9 cellular contexts compared by ENCODE assay signal in the genomic region with DNA sequence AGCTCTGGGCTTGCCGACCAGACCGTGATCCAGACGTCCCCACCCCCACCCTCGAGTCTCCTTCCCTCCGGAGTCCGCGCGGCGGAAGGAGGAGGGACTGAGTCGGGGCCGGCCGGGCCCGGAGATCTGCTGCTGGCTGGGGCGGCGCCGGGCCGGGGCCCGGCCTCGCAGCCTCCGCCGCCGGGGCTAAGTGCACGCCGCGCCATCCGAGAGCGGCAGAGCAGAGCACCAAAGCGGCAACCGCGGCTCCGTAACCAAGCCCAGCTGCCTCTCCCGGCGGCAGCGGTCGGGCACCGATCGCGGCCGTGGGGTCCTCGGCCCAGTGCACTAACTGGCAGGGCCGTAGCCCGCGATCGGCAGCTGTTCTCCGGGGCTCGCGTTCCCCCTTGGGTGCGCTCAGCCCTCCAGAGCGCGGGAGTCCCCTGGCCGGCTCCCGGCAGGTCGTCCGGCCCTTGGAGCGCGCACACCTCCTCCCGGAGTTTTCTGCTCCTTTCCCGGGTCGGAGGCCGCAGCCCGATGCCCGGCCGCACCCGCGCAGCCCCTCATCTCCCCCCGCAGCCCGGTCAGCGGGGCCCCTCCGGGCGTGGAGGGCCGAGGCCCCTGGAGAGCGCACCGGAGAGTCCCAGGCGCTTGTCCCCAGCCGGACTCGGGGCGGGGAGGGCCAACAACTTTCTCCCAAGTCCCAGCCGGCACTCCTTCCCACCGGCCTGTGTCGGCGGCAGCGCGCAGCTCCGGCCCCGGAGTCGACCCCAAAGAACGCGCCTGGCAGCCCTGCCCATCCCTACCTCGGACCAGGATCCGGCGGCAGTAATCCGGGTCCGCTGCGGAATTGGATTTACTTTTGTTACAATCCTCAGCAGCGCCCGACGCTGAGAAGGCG. TPM values are rescaled to one million over a fixed set of nuclear protein-coding genes. Genes with fewer than 3 reads are reported as not detected.
A peak's percentile ranks its signal among the peaks of the same experiment; 100 is the strongest.
DNase-seq lines count a peak whose midpoint lies in the region; ATAC-seq and TF ChIP-seq lines count a peak whose summit lies in the region.
"Had no signal": no experiment of that assay in that cellular context is flagged by ENCODE, and none has a peak within 500 bp of the region (broad histone marks: within the 10 kb centered on the region; RNA-seq: fewer than 3 reads in every experiment).

No MANE protein-coding gene starts in this region.

- peaks cover 72% of the 10 kb centered on the region for H3K27me3 Mint-ChIP-seq in activated CD8-positive, alpha-beta T cell treated with anti-CD3 and anti-CD28 coated beads, Interleukin-2, amount 10 ng/mL, durations not matched to agents 7 days and 5 days (ENCODE audit: low read depth)

- POLR2A ChIA-PET in activated CD8-positive, alpha-beta T cell treated with anti-CD3 and anti-CD28 coated beads, Interleukin-2, amount 10 ng/mL, durations not matched to agents 7 days and 5 days (lab: Charles Lee): no interaction called here

- H3K9me3 Mint-ChIP-seq in activated CD8-positive, alpha-beta T cell treated with anti-CD3 and anti-CD28 coated beads, Interleukin-2, amount 10 ng/mL, durations not matched to agents 7 days and 5 days (ENCODE audit: insufficient read depth): peaks cover 8% of the 10 kb centered on the region
- H3K9me3 Mint-ChIP-seq: activated naive CD4-positive, alpha-beta T cell treated with anti-CD3 and anti-CD28 coated beads, Interleukin-2, amount 50 U/mL, for 72 hours had no signal

- TF ChIP-seq POLR2A in spleen (IDR thresholded peaks at IDR 0.05): no peak

- intact Hi-C loops in spleen (cut with DNase I; ENCODE audit: low total_unique reads): no loop called here

- H3K27me3 ChIP-seq in spleen (replicated peaks in 1 of 7): peaks cover 8 to 100% (median 98%) of the 10 kb centered on the region in 7 donors

- peak overlapping the region; percentile 44 for H3K4me3 ChIP-seq in iPS-18c (ENCODE audit: insufficient read depth, low read depth, low read length)
- H3K4me3 ChIP-seq in spleen: peak overlapping the region in 7 of 8 donors; percentile 22 to 58 (median 27)

- peak overlapping the region; percentile 73 for H3K27ac Mint-ChIP-seq in activated CD8-positive, alpha-beta T cell treated with anti-CD3 and anti-CD28 coated beads, Interleukin-2, amount 10 ng/mL, durations not matched to agents 7 days and 5 days

- peaks cover 8% of the 10 kb centered on the region for H3K4me1 Mint-ChIP-seq in activated CD8-positive, alpha-beta T cell treated with anti-CD3 and anti-CD28 coated beads, Interleukin-2, amount 10 ng/mL, durations not matched to agents 7 days and 5 days (ENCODE audit: low read depth)

- H3K27ac ChIP-seq in spleen: no peak overlapping the region

- no peak for TF ChIP-seq CTCF in spleen (IDR thresholded peaks at IDR 0.05 in 8 of 11, conservative IDR thresholded peaks at IDR 0.05 in 3 of 11)

- peak; percentile 1 to 59 (median 47) for DNase-seq in NCI-H1417 (lab: John Stamatoyannopoulos, UW)
- no peak for DNase-seq in NCI-H1417 treated with DMSO at 0.1 percent for 48 hours (lab: John Stamatoyannopoulos, UW)
- no peak for DNase-seq in activated CD8-positive, alpha-beta T cell treated with anti-CD3 and anti-CD28 coated beads, Interleukin-2, amount 10 ng/mL, durations not matched to agents 7 days and 5 days
- DNase-seq in spleen: no peak
- DNase-seq in SKM-1 treated with dmso at 0.1 percent for 144 hours (lab: John Stamatoyannopoulos, UW; ENCODE audit: unreplicated experiment): no peak

- peaks cover 8 to 63% (median 41%) of the 10 kb centered on the region in 6 donors for H3K4me1 ChIP-seq in spleen

- CTCF ChIA-PET in activated CD8-positive, alpha-beta T cell treated with anti-CD3 and anti-CD28 coated beads, Interleukin-2, amount 10 ng/mL, durations not matched to agents 7 days and 5 days (lab: Charles Lee): interaction anchor here (3.5 kb wide), 1 partner anchor 30 kb away, joined by 19 read pairs; no protein-coding TSS in a partner anchor

- peaks cover 13% of the 10 kb centered on the region for H3K36me3 Mint-ChIP-seq in activated CD8-positive, alpha-beta T cell treated with anti-CD3 and anti-CD28 coated beads, Interleukin-2, amount 10 ng/mL, durations not matched to agents 7 days and 5 days (ENCODE audit: low read depth)

- no peak for ATAC-seq in activated CD8-positive, alpha-beta T cell treated with anti-CD3 and anti-CD28 coated beads, Interleukin-2, amount 10 ng/mL, durations not matched to agents 7 days and 5 days
- ATAC-seq in GM18517 (IDR thresholded peaks at IDR 0.05; ENCODE audit: unreplicated experiment): no peak
- ATAC-seq in activated CD4-positive, CD25-positive, alpha-beta regulatory T cell treated with anti-CD3 and anti-CD28 coated beads, Interleukin-2, amount 50 U/mL, for 24 hours: no peak

- H3K4me3 Mint-ChIP-seq in activated CD8-positive, alpha-beta T cell treated with anti-CD3 and anti-CD28 coated beads, Interleukin-2, amount 10 ng/mL, durations not matched to agents 7 days and 5 days: peak overlapping the region; percentile 42

- 1 to 9% (median 3%) methylated on average over 46 to 98 of the region's 98 CpGs for WGBS in spleen, 5 donors

- H3K36me3 ChIP-seq in spleen: no peaks in the 10 kb centered on the region

- H3K9me3 ChIP-seq in iPS-18c (ENCODE audit: control insufficient read depth, insufficient read depth, low read length): no peaks in the 10 kb centered on the region
- no peaks in the 10 kb centered on the region for H3K9me3 ChIP-seq in spleen

RNA-seq across cellular contexts. Expression of a gene that starts 0.8 kb away (rescaled TPM):
- total RNA-seq in activated CD8-positive, alpha-beta T cell treated with anti-CD3 and anti-CD28 coated beads, Interleukin-2, amount 10 ng/mL, durations not matched to agents 7 days and 5 days: not detected
- total RNA-seq in spleen: not detected
- not detected for polyA plus RNA-seq in spleen
- total RNA-seq: activated naive CD4-positive, alpha-beta T cell treated with anti-CD3 and anti-CD28 coated beads, Interleukin-2, amount 50 U/mL, for 72 hours had no signal

Comparison
In these comparisons a context has a peak if more than half of its experiments do, and no peak if none do; other contexts are left out.
1. DNase-seq: peak in NCI-H1417 (3 of 3); none in NCI-H1417 treated with DMSO at 0.1 percent for 48 hours (single experiment), activated CD8-positive, alpha-beta T cell treated with anti-CD3 and anti-CD28 coated beads, Interleukin-2, amount 10 ng/mL, durations not matched to agents 7 days and 5 days (single experiment), spleen (single experiment) and SKM-1 treated with dmso at 0.1 percent for 144 hours (single experiment).